In genomic region chr2:127884436-127884835, GRCh38 we compare ENCODE assay signal across 1 cellular context.
TF ChIP-seq lines count a peak whose summit lies in the region.

No MANE protein-coding gene starts in this region.

TF ChIP-seq in SK-N-SH treated with all-trans-retinoic acid at 6 μM for 48 hours, 23 proteins besides CTCF, POLR2A, EP300 and RAD21 (continued from another document):
- TF ChIP-seq PATZ1 (CRISPR knock-in tag; IDR thresholded peaks at IDR 0.05; ENCODE audit: borderline replicate concordance) (no peak), ESRRG (CRISPR knock-in tag; IDR thresholded peaks at IDR 0.05) (no peak), BACH2 (CRISPR knock-in tag; IDR thresholded peaks at IDR 0.05; ENCODE audit: borderline replicate concordance) (no peak)
